ENCODE assay signal across 13 cellular contexts in the genomic region with DNA sequence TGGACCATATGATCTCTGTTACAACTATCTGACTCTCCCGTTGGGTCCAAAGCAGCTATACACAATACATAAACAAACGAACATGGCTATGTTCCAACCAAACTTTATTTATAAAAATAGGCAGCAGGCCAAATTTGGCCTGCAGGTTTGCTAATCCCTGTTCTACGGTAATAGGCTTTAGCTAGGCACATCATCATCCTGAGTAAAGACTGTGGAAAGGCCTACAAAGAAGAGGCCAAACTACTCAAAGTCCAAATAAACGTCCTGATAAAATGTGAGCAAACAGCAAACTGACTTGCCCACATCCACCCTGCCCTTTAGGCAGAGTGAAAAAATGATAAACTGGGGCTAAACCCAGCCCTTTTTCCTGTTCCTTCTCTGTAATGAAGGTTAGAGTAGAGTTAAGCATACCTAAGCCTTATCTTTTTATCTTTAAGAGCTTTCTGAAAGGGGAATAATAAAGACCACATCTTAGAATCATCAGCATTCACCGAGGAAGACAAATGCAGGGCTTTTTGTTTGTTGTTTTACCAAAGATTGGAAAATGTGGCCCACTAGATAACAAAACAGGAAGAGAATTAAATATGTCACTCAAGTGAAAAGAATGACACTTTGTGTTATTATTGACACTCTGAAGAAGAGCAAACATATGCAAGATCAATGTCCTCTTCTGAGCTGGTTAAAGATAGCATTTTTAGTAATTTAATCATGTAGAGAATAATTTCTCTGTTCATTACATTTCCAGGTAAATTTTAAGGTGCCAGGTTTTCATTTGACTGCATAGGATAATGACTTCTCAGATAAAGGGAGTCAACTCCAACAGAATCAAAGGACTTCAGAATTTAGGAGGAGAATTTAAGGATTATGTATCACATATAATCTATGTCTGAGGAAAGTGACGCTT.
DNase-seq lines count a peak whose midpoint lies in the region; ATAC-seq, FAIRE-seq and TF ChIP-seq lines count a peak whose summit lies in the region.
"Had no signal": no experiment of that assay in that cellular context is flagged by ENCODE, and none has a peak within 500 bp of the region (broad histone marks: within the 10 kb centered on the region; RNA-seq: fewer than 3 reads in every experiment).

No MANE protein-coding gene starts in this region.

- no peaks in the 10 kb centered on the region for H3K27me3 ChIP-seq in CD4-positive, alpha-beta memory T cell (ENCODE audit: insufficient read depth, low read length)
- no peaks in the 10 kb centered on the region for H3K27me3 ChIP-seq in K562 (ENCODE audit: control insufficient read depth in 2 of 2, insufficient read depth in 2 of 2, low read length in 2 of 2)
- H3K27me3 ChIP-seq: gastroesophageal sphincter, left lung had no signal

- H3K4me1 ChIP-seq in CD4-positive, alpha-beta memory T cell (ENCODE audit: insufficient read depth, low read length): peaks cover 26% of the 10 kb centered on the region
- H3K4me1 ChIP-seq in K562 (replicated peaks in 1 of 2; ENCODE audit: control insufficient read depth in 2 of 2, insufficient read depth in 2 of 2, low read length in 2 of 2) (peaks cover 0 to 29% of the 10 kb centered on the region in 2 experiments; a peak in 2 of 5 replicates), mesodermal cell (ENCODE audit: control insufficient read depth, insufficient read depth, low read length, poor library complexity, severe bottlenecking) (peaks cover 28% of the 10 kb centered on the region)

- peak in 3 of 5 donors; percentile 2 to 17 (median 3) for DNase-seq in CD4-positive, alpha-beta memory T cell
- DNase-seq in KBM-7 (peak; percentile 45), K562 (ENCODE audit: extremely low read depth in 1 of 4, low spot score in 3 of 4) (peak in 1 of 4 experiments; percentile 17), GM10248 (ENCODE audit: extremely low spot score) (no peak), glutamatergic neuron (no peak), NK-92 (lab: John Stamatoyannopoulos, UW; ENCODE audit: unreplicated experiment) (no peak), DMS79 treated with DMSO at 0.1 percent for 48 hours (lab: John Stamatoyannopoulos, UW) (no peak)
- DNase-seq: caudate nucleus, left lung, NCI-H2227 treated with DMSO at 0.1 percent for 48 hours had no signal

- FAIRE-seq in K562 (lab: Jason Lieb, UNC): peak; percentile 65

- H3K9me1 ChIP-seq in K562 (ENCODE audit: control insufficient read depth, insufficient read depth, low read length): no peaks in the 10 kb centered on the region

- no peak overlapping the region for H3K9ac ChIP-seq in K562 (ENCODE audit: insufficient read depth in 1 of 2, low read depth in 2 of 2, low read length in 2 of 2)

- CTCF ChIA-PET in CD4-positive, alpha-beta memory T cell (lab: Charles Lee; ENCODE audit: partially characterized antibody): no interaction called here
- CTCF ChIA-PET in K562 (lab: Yijun Ruan, JAX; ENCODE audit: low intra/inter-chr PET ratio) (no interaction called here), GM10248 (lab: Yijun Ruan, JAX) (interaction anchor here (1.9 kb wide), 1 partner anchor 31 kb away, joined by 4 read pairs; no protein-coding TSS in a partner anchor)

- ATAC-seq in K562: peak; percentile 73

- H4K20me1 ChIP-seq in K562 (replicated peaks; ENCODE audit: control insufficient read depth, insufficient read depth, low read length): no peaks in the 10 kb centered on the region

- no peaks in the 10 kb centered on the region for H3K36me3 ChIP-seq in CD4-positive, alpha-beta memory T cell (ENCODE audit: insufficient read depth, low read length)
- H3K36me3 ChIP-seq in K562 (ENCODE audit: control insufficient read depth, insufficient read depth, low read length): peaks cover 40% of the 10 kb centered on the region
- H3K36me3 ChIP-seq in mesodermal cell (ENCODE audit: control insufficient read depth, insufficient read depth, low read length): peaks cover 7% of the 10 kb centered on the region

- peak; percentile 43 for TF ChIP-seq EP300 in K562 (IDR thresholded peaks at IDR 0.05; ENCODE audit: low read length)

- intact Hi-C loops in CD4-positive, alpha-beta memory T cell (cut with micrococcal nuclease): no loop called here
- intact Hi-C loops in K562 (cut with micrococcal nuclease): no loop called here

- TF ChIP-seq RAD21 in K562 (CRISPR knock-in tag; conservative IDR thresholded peaks at IDR 0.05 in 1 of 2, IDR thresholded peaks at IDR 0.05 in 1 of 2): no peak

- POLR2A ChIA-PET in CD4-positive, alpha-beta memory T cell (lab: Charles Lee; ENCODE audit: partially characterized antibody): interaction anchor here (1.0 kb wide), 1 partner anchor 16 kb away, joined by 3 read pairs; no protein-coding TSS in a partner anchor
- POLR2A ChIA-PET in K562 (lab: Yijun Ruan, JAX): interaction anchor here (1.6 kb wide), 1 partner anchor 10 kb away, joined by 3 read pairs; no protein-coding TSS in a partner anchor
- POLR2A ChIA-PET in GM10248 (lab: Yijun Ruan, JAX): no interaction called here

- H3K27ac Mint-ChIP-seq in CD4-positive, alpha-beta memory T cell: peak overlapping the region; percentile 7 to 77 (median 63)
- H3K27ac Mint-ChIP-seq in glutamatergic neuron (ENCODE audit: unreplicated experiment): no peak overlapping the region
- H3K27ac Mint-ChIP-seq: IgD-negative memory B cell had no signal

- H3K9me3 ChIP-seq in CD4-positive, alpha-beta memory T cell (ENCODE audit: control insufficient read depth in 1 of 2, low read length in 2 of 2): no peaks in the 10 kb centered on the region
- no peaks in the 10 kb centered on the region for H3K9me3 ChIP-seq in K562 (replicated peaks; ENCODE audit: control insufficient read depth, insufficient read depth, low read depth, low read length)
- no peaks in the 10 kb centered on the region for H3K9me3 ChIP-seq in mesodermal cell (ENCODE audit: control insufficient read depth, low read length)
- H3K9me3 ChIP-seq: gastroesophageal sphincter, left lung had no signal

- peaks cover 0 to 2% (median 0%) of the 10 kb centered on the region in 8 donors for H3K9me3 Mint-ChIP-seq in CD4-positive, alpha-beta memory T cell
- no peaks in the 10 kb centered on the region for H3K9me3 Mint-ChIP-seq in glutamatergic neuron (ENCODE audit: unreplicated experiment)
- H3K9me3 Mint-ChIP-seq: IgD-negative memory B cell had no signal

- H3K4me1 Mint-ChIP-seq in CD4-positive, alpha-beta memory T cell: peaks cover 40 to 51% (median 41%) of the 10 kb centered on the region in 4 donors
- peaks cover 11% of the 10 kb centered on the region for H3K4me1 Mint-ChIP-seq in glutamatergic neuron (ENCODE audit: low read depth, unreplicated experiment)
- H3K4me1 Mint-ChIP-seq: IgD-negative memory B cell had no signal

- H2AFZ ChIP-seq in K562 (ENCODE audit: low read depth, low read length): no peak overlapping the region; the same call in 1 of the 2 replicates

- peak overlapping the region in 7 of 8 donors; percentile 22 to 63 (median 51) for H3K4me3 Mint-ChIP-seq in CD4-positive, alpha-beta memory T cell
- H3K4me3 Mint-ChIP-seq in glutamatergic neuron (ENCODE audit: unreplicated experiment): no peak overlapping the region
- H3K4me3 Mint-ChIP-seq: IgD-negative memory B cell had no signal

- H3K79me2 ChIP-seq in K562 (ENCODE audit: control insufficient read depth, insufficient read depth, low read length): peaks cover 17% of the 10 kb centered on the region

- no peak for TF ChIP-seq POLR2A in K562 (conservative IDR thresholded peaks at IDR 0.05)

- WGBS in K562 (ENCODE audit: insufficient coverage, low coverage, missing lambda C conversion rate): 6% methylated on average over 6 of the region's 6 CpGs
- WGBS in mesodermal cell (ENCODE audit: insufficient coverage in 2 of 2), 2 experiments: 67 to 90% methylated on average over 2 to 3 of the region's 6 CpGs

- H3K27ac ChIP-seq in CD4-positive, alpha-beta memory T cell (ENCODE audit: low read depth, low read length): peak overlapping the region; percentile 18
- peak overlapping the region; percentile 51; the same call in 2 of the 3 replicates for H3K27ac ChIP-seq in K562 (ENCODE audit: extremely low read depth, low read depth, low read length)
- peak overlapping the region; percentile 68 for H3K27ac ChIP-seq in mesodermal cell (ENCODE audit: low read depth, low read length, severe bottlenecking)
- H3K27ac ChIP-seq: gastroesophageal sphincter had no signal

- H3K4me2 ChIP-seq in K562 (ENCODE audit: insufficient read depth, low read length): peak overlapping the region; percentile 26; the same call in 1 of the 2 replicates

- H3K4me3 ChIP-seq in CD4-positive, alpha-beta memory T cell (ENCODE audit: low read length in 2 of 2): no peak overlapping the region
- no peak overlapping the region for H3K4me3 ChIP-seq in K562
- no peak overlapping the region for H3K4me3 ChIP-seq in mesodermal cell (ENCODE audit: extremely low read depth, insufficient read depth, low read length, poor library complexity, severe bottlenecking)
- H3K4me3 ChIP-seq: gastroesophageal sphincter, left lung had no signal

- in situ Hi-C loops in KBM-7 (cut with MboI; ENCODE audit: low pct_unique_long_range_greater_than_20kb, low sequenced_read_pairs) (no loop called here), K562 (cut with MboI) (no loop called here)

- BruUV-seq in K562 (replicated peaks; lab: Mats Ljungman, UMichigan): no TSS peak

- H3K36me3 Mint-ChIP-seq in CD4-positive, alpha-beta memory T cell: peaks cover 41 to 66% of the 10 kb centered on the region in 2 donors
- H3K36me3 Mint-ChIP-seq in glutamatergic neuron (ENCODE audit: unreplicated experiment): no peaks in the 10 kb centered on the region
- H3K36me3 Mint-ChIP-seq: IgD-negative memory B cell had no signal

- TF ChIP-seq CTCF in K562 (IDR thresholded peaks at IDR 0.05 in 2 of 3, conservative IDR thresholded peaks at IDR 0.05 in 1 of 3; ENCODE audit: insufficient read depth in 2 of 3, low read depth in 1 of 3, low read length in 3 of 3): no peak
- TF ChIP-seq CTCF in GM10248 (IDR thresholded peaks at IDR 0.05; ENCODE audit: control extremely low read depth, extremely low read depth, low read depth, missing control alignments): no peak
- no peak for TF ChIP-seq CTCF in glutamatergic neuron (IDR thresholded peaks at IDR 0.05; ENCODE audit: partially characterized antibody, unreplicated experiment)

- no peaks in the 10 kb centered on the region for H3K27me3 Mint-ChIP-seq in CD4-positive, alpha-beta memory T cell
- peaks cover 2% of the 10 kb centered on the region for H3K27me3 Mint-ChIP-seq in glutamatergic neuron (ENCODE audit: unreplicated experiment)

TF ChIP-seq in K562, 482 proteins besides CTCF, POLR2A, EP300 and RAD21 (continues in another document):
- 0 out of 4 replicates have a peak, but pooled peaks of 1 of the 2 experiments have one; percentile 19 for TF ChIP-seq RCOR1 (IDR thresholded peaks at IDR 0.05; ENCODE audit: borderline replicate concordance in 1 of 2, low read depth in 2 of 2, low read length in 2 of 2)
- TF ChIP-seq ATF7 (IDR thresholded peaks at IDR 0.05): 0 out of 2 replicates have a peak, but pooled peaks have one; percentile 10

Comparison
In these comparisons a context has a peak if more than half of its experiments do, and no peak if none do; other contexts are left out.
1. DNase-seq: peak in CD4-positive, alpha-beta memory T cell (3 of 5) and KBM-7 (single experiment); none in GM10248 (single experiment), glutamatergic neuron (single experiment), NK-92 (single experiment) and DMS79 treated with DMSO at 0.1 percent for 48 hours (single experiment).
2. H3K27ac ChIP-seq: peak in every context shown above with its lines; median percentile 68 in mesodermal cell; 51 in K562; 18 in CD4-positive, alpha-beta memory T cell.